ENCODE assay signal across 1 cellular context in genomic region chr12:66004922-66005703, GRCh38.
A peak's percentile ranks its signal among the peaks of the same experiment; 100 is the strongest.
TF ChIP-seq lines count a peak whose summit lies in the region.

No MANE protein-coding gene starts in this region.

TF ChIP-seq in GM12878, 131 proteins besides CTCF, POLR2A, EP300 and RAD21 (continued from another document):
- no peak for TF ChIP-seq USF2 (IDR thresholded peaks at IDR 0.05; ENCODE audit: borderline replicate concordance, low read depth, low read length)
- TF ChIP-seq ATF7 (IDR thresholded peaks at IDR 0.05; ENCODE audit: low read depth): peak; percentile 76
- no peak for TF ChIP-seq ATF3 (IDR thresholded peaks at IDR 0.05; ENCODE audit: borderline replicate concordance, extremely low read depth, low read depth, low read length)
- no peak for TF ChIP-seq ZBTB33 (IDR thresholded peaks at IDR 0.05)
- no peak for TF ChIP-seq SIN3A (IDR thresholded peaks at IDR 0.05; ENCODE audit: low read depth, low read length)
- TF ChIP-seq NR2F1 (conservative IDR thresholded peaks at IDR 0.05): 0 out of 2 replicates have a peak, but pooled peaks have one; percentile 33
